35 cellular contexts compared by ENCODE assay signal in genomic region chr1:3234956-3235355, GRCh38.
"Had no signal": no experiment of that assay in that cellular context is flagged by ENCODE, and none has a peak within 500 bp of the region (broad histone marks: within the 10 kb centered on the region; RNA-seq: fewer than 3 reads in every experiment).

No MANE protein-coding gene starts in this region.

- H3K36me3 ChIP-seq: MG63 had no signal

- H3K27ac ChIP-seq: KMS-11 had no signal

- H3K4me2 ChIP-seq: KMS-11 had no signal

- H3K9me3 ChIP-seq: MG63 had no signal

- H3K27me3 ChIP-seq: MG63 had no signal

- DNase-seq: Karpas-422, Kasumi-1, MG63, MM.1S, MV-4-11, NCI-H1048, NCI-H1092, NCI-H1092 treated with DMSO at 0.1 percent for 48 hours, NCI-H1105, NCI-H1105 treated with DMSO at 0.1 percent for 48 hours, NCI-H1417, NCI-H1417 treated with DMSO at 0.1 percent for 48 hours, NCI-H1436, NCI-H1436 treated with DMSO at 0.1 percent for 48 hours, NCI-H146, NCI-H1694, NCI-H1694 treated with DMSO at 0.1 percent for 48 hours, NCI-H187, NCI-H187 treated with DMSO at 0.1 percent for 48 hours, NCI-H1930, NCI-H2029, NCI-H2029 treated with DMSO at 0.1 percent for 48 hours, NCI-H2081, NCI-H2081 treated with DMSO at 0.1 percent for 48 hours, NCI-H2107, NCI-H2171, NCI-H2171 treated with DMSO at 0.1 percent for 48 hours, NCI-H2227 treated with DMSO at 0.1 percent for 48 hours, NCI-H226, NCI-H345, NCI-H446, NCI-H446 treated with DMSO at 0.1 percent for 48 hours, NCI-H510A, NCI-H510A treated with DMSO at 0.1 percent for 48 hours had no signal

- H3K4me3 ChIP-seq: MG63 had no signal

- H3K9ac ChIP-seq: KMS-11 had no signal
